In the genomic region with DNA sequence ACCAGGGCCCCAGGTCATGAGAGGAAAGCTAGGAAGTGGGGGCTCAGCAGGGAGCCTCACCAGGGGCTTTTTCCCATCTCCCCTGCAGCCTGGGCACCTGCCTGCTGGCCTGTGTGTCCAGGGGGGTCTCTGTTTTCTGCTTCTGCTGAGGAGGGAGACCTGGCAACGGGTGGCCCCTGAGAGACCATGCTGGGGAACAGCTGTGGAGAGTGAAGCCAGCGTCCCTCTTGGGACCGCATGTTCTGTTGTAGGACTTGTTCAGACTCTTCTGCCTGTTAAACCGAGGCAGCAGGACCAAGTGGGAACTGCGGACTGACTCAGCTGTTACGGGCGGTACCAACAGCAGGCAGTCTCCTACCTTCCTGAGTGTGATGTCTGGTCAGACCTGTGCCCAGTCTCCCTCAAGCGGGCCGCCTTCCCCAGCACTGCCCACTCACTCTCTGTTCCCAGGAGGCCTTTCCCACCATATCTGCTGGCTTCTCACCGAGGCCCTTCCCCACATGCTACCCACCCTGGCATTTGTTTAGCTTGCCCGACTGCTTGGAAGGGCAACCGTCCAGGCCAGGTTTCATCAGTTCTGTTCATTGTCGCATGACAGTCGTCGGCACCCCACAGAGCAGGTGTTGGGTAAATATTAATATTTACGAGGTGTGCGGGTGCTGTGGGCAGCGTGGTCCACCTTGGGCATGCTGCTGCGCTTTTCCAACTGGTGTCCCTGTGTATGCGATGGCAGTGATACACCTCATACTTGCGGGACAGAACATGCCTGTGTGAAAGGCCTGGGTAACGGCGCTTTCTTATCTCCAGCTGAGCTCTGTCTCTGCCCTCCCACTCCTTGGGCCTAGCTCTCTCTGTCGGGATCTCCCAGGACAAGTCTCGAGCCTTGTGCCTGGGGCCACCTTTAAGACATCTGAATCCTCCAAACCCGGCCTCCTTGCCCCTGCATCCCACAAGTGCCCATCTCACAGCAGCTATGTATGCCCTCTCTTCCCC, we compare ENCODE assay signal across 1 cellular context.
TF ChIP-seq lines count a peak whose summit lies in the region.

No MANE protein-coding gene starts in this region.

TF ChIP-seq in HEK293, 187 proteins besides CTCF, POLR2A, EP300 and RAD21 (continued from another document):
- TF ChIP-seq, protein P1, sequence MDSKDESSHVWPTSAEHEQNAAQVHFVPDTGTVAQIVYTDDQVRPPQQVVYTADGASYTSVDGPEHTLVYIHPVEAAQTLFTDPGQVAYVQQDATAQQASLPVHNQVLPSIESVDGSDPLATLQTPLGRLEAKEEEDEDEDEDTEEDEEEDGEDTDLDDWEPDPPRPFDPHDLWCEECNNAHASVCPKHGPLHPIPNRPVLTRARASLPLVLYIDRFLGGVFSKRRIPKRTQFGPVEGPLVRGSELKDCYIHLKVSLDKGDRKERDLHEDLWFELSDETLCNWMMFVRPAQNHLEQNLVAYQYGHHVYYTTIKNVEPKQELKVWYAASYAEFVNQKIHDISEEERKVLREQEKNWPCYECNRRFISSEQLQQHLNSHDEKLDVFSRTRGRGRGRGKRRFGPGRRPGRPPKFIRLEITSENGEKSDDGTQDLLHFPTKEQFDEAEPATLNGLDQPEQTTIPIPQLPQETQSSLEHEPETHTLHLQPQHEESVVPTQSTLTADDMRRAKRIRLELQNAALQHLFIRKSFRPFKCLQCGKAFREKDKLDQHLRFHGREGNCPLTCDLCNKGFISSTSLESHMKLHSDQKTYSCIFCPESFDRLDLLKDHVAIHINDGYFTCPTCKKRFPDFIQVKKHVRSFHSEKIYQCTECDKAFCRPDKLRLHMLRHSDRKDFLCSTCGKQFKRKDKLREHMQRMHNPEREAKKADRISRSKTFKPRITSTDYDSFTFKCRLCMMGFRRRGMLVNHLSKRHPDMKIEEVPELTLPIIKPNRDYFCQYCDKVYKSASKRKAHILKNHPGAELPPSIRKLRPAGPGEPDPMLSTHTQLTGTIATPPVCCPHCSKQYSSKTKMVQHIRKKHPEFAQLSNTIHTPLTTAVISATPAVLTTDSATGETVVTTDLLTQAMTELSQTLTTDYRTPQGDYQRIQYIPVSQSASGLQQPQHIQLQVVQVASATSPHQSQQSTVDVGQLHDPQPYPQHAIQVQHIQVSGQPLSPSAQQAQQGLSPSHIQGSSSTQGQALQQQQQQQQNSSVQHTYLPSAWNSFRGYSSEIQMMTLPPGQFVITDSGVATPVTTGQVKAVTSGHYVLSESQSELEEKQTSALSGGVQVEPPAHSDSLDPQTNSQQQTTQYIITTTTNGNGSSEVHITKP (tag by site-specific recombination; IDR thresholded peaks at IDR 0.05) = 0 out of 2 replicates have a peak, but pooled peaks have one; percentile 7
- TF ChIP-seq ZFHX2 (tag by site-specific recombination; conservative IDR thresholded peaks at IDR 0.05) = 0 out of 2 replicates have a peak, but pooled peaks have one; percentile 15
- TF ChIP-seq, protein P2, sequence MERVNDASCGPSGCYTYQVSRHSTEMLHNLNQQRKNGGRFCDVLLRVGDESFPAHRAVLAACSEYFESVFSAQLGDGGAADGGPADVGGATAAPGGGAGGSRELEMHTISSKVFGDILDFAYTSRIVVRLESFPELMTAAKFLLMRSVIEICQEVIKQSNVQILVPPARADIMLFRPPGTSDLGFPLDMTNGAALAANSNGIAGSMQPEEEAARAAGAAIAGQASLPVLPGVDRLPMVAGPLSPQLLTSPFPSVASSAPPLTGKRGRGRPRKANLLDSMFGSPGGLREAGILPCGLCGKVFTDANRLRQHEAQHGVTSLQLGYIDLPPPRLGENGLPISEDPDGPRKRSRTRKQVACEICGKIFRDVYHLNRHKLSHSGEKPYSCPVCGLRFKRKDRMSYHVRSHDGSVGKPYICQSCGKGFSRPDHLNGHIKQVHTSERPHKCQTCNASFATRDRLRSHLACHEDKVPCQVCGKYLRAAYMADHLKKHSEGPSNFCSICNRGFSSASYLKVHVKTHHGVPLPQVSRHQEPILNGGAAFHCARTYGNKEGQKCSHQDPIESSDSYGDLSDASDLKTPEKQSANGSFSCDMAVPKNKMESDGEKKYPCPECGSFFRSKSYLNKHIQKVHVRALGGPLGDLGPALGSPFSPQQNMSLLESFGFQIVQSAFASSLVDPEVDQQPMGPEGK (tag by site-specific recombination; IDR thresholded peaks at IDR 0.05) = no peak
- peak; percentile 82 for TF ChIP-seq ZIC2 (tag by site-specific recombination; IDR thresholded peaks at IDR 0.05)
- peak; percentile 75 for TF ChIP-seq GLIS1 (tag by site-specific recombination; IDR thresholded peaks at IDR 0.05)
